In the genomic region with DNA sequence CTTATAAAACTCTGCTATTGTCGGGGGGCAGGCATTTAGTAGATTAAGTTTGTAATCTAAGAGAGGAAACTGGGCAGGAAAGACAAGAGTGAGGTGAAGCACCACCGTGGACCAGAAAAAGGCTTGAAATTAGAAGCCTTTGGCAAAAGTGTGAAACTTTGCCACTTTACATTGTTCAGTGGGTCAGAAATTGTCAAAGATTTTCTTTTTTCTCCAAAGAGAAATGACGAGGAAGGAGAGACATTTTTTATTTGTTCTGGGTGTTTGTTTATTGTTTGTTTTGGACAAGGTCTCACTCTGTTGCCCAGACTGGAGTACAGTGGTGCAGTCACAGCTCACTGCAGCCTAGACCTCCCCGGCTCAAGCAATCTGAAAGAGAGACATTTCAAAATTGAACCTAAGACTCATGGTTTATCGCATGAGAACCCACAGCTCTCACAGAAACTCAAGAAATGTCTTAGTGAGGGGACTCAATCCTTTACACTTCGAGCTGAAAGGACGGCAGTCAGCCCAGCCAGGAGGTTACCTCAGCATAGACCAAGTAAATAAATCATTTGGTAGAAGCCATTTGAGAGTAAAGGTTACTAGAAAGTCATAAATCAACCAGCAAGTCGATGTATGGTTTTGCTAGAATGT, we compare ENCODE assay signal across 8 cellular contexts.
DNase-seq lines count a peak whose midpoint lies in the region; ATAC-seq, FAIRE-seq and TF ChIP-seq lines count a peak whose summit lies in the region.
"Had no signal": no experiment of that assay in that cellular context is flagged by ENCODE, and none has a peak within 500 bp of the region (broad histone marks: within the 10 kb centered on the region; RNA-seq: fewer than 3 reads in every experiment).

No MANE protein-coding gene starts in this region.

- no peak for TF ChIP-seq CTCF in progenitor cell of endocrine pancreas (IDR thresholded peaks at IDR 0.05; ENCODE audit: unreplicated experiment)
- TF ChIP-seq CTCF in Calu3 (IDR thresholded peaks at IDR 0.05; ENCODE audit: unreplicated experiment), result no peak

- peak overlapping the region; percentile 64 to 86 (median 79) for H3K4me3 Mint-ChIP-seq in IgD-negative memory B cell
- H3K4me3 Mint-ChIP-seq in progenitor cell of endocrine pancreas (ENCODE audit: low read depth), result peak overlapping the region; percentile 24
- H3K4me3 Mint-ChIP-seq in Calu3 (ENCODE audit: low read depth, unreplicated experiment), result no peak overlapping the region

- no peaks in the 10 kb centered on the region for H3K9me3 Mint-ChIP-seq in IgD-negative memory B cell
- no peaks in the 10 kb centered on the region for H3K9me3 Mint-ChIP-seq in progenitor cell of endocrine pancreas (ENCODE audit: low read depth)
- H3K9me3 Mint-ChIP-seq in Calu3 (ENCODE audit: low read depth, unreplicated experiment), result no peaks in the 10 kb centered on the region

- H3K36me3 Mint-ChIP-seq in IgD-negative memory B cell (peaks cover 3% of the 10 kb centered on the region), progenitor cell of endocrine pancreas (ENCODE audit: insufficient read depth) (no peaks in the 10 kb centered on the region), Calu3 (ENCODE audit: insufficient read depth, unreplicated experiment) (no peaks in the 10 kb centered on the region)

- no TSS peak for BruUV-seq in Calu3 (replicated peaks; lab: Mats Ljungman, UMichigan)

- CTCF ChIA-PET in Calu3 (lab: Charles Lee), result no interaction called here

- peak; percentile 85 for ATAC-seq in HG02642 (IDR thresholded peaks at IDR 0.05; ENCODE audit: poor library complexity, unreplicated experiment)

- intact Hi-C loops in Calu3 (cut with micrococcal nuclease; ENCODE audit: unreplicated experiment), result no loop called here

- no peak for DNase-seq in GM19239 (ENCODE audit: insufficient read length, low spot score)
- no peak for DNase-seq in progenitor cell of endocrine pancreas (ENCODE audit: low spot score, unreplicated experiment)
- no peak for DNase-seq in Calu3
- no peak for DNase-seq in NCI-H2107 (lab: John Stamatoyannopoulos, UW)
- no peak for DNase-seq in cortex of kidney (lab: John Stamatoyannopoulos, UW)
- DNase-seq: activated effector memory CD4-positive, alpha-beta T cell treated with Interleukin-2 at 50 U/mL for 16 hours had no signal

- H3K4me1 Mint-ChIP-seq in IgD-negative memory B cell, result peaks cover 14 to 29% (median 28%) of the 10 kb centered on the region in 3 donors
- peaks cover 29% of the 10 kb centered on the region for H3K4me1 Mint-ChIP-seq in progenitor cell of endocrine pancreas (ENCODE audit: low read depth)
- peaks cover 6% of the 10 kb centered on the region for H3K4me1 Mint-ChIP-seq in Calu3 (ENCODE audit: low read depth, unreplicated experiment)

- no peaks in the 10 kb centered on the region for H3K27me3 Mint-ChIP-seq in IgD-negative memory B cell
- H3K27me3 Mint-ChIP-seq in progenitor cell of endocrine pancreas, result no peaks in the 10 kb centered on the region
- H3K27me3 Mint-ChIP-seq in Calu3 (ENCODE audit: unreplicated experiment), result no peaks in the 10 kb centered on the region

- peak overlapping the region; percentile 43 to 94 (median 78) for H3K27ac Mint-ChIP-seq in IgD-negative memory B cell
- H3K27ac Mint-ChIP-seq in progenitor cell of endocrine pancreas, result no peak overlapping the region
- no peak overlapping the region for H3K27ac Mint-ChIP-seq in Calu3 (ENCODE audit: unreplicated experiment)

- FAIRE-seq in GM19239 (lab: Jason Lieb, UNC), result peak; percentile 99

Comparison
In these comparisons a context has a peak if more than half of its experiments do, and no peak if none do; other contexts are left out.
1. H3K27ac Mint-ChIP-seq: peak in IgD-negative memory B cell (3 of 3); none in progenitor cell of endocrine pancreas (single experiment) and Calu3 (single experiment).